Comparison of ENCODE assay signal across 8 cellular contexts in the genomic region with DNA sequence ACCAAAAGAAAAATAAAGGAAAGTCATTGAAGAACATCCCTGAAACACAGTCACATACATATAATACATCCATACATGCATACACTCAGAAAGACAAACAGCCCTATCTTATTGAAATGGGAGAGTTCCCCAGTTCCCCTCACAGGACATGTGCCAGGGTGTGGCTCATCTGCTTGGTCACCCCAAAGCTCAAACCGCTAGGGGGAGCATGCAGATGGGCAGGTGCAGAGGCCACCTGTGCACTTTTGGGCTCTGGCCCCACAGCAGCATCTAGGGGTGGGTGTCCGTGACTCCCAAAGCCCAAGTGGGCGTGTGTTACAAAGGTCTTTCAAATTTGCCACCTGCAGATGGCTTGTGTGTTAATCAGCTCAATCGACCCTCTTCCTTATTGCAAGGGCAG.
A peak's percentile ranks its signal among the peaks of the same experiment; 100 is the strongest.
DNase-seq lines count a peak whose midpoint lies in the region; ATAC-seq, FAIRE-seq and TF ChIP-seq lines count a peak whose summit lies in the region.

No MANE protein-coding gene starts in this region.

- no peaks in the 10 kb centered on the region for H3K4me1 Mint-ChIP-seq in type B pancreatic cell (ENCODE audit: unreplicated experiment)

- H3K36me3 Mint-ChIP-seq in type B pancreatic cell: no peaks in the 10 kb centered on the region

- TF ChIP-seq CTCF in A673 (conservative IDR thresholded peaks at IDR 0.05; ENCODE audit: low read depth, low read length) (0 out of 2 replicates have a peak, but pooled peaks have one; percentile 32), fibroblast of pulmonary artery (IDR thresholded peaks at IDR 0.05; ENCODE audit: low read length, missing control alignments) (peak; percentile 19), type B pancreatic cell (conservative IDR thresholded peaks at IDR 0.05) (no peak), D721Med (IDR thresholded peaks at IDR 0.05; ENCODE audit: insufficient read depth, missing control alignments) (no peak)

- H3K27me3 ChIP-seq in A673 (replicated peaks; ENCODE audit: insufficient read depth, low read depth, low read length, poor library complexity): no peaks in the 10 kb centered on the region

- no peak overlapping the region for H3K27ac Mint-ChIP-seq in type B pancreatic cell

- no peaks in the 10 kb centered on the region for H3K36me3 ChIP-seq in A673 (ENCODE audit: insufficient read depth, low read length, poor library complexity, severe bottlenecking)

- POLR2A ChIA-PET in A673 (lab: Charles Lee; ENCODE audit: low non-redundant PET): no interaction called here

- H3K9me3 Mint-ChIP-seq in type B pancreatic cell: no peaks in the 10 kb centered on the region

- BruUV-seq in A673 (replicated peaks; lab: Mats Ljungman, UMichigan): no TSS peak

- CTCF ChIA-PET in A673 (lab: Charles Lee): interaction anchor here (0.6 kb wide), 1 partner anchor 38 kb away, joined by 6 read pairs; no protein-coding TSS in a partner anchor

- no peak for FAIRE-seq in D721Med (lab: Jason Lieb, UNC)

- no peak overlapping the region for H3K27ac ChIP-seq in A673 (ENCODE audit: low read depth, low read length, poor library complexity, severe bottlenecking)

- no peak overlapping the region for H3K4me3 ChIP-seq in A673 (ENCODE audit: low read depth, low read length, poor library complexity, severe bottlenecking)
- no peak overlapping the region for H3K4me3 ChIP-seq in fibroblast of pulmonary artery (replicated peaks; ENCODE audit: low read depth, low read length)

- H3K27me3 Mint-ChIP-seq in type B pancreatic cell: peaks cover 17% of the 10 kb centered on the region

- intact Hi-C loops in A673 (cut with micrococcal nuclease; ENCODE audit: unreplicated experiment): no loop called here

- H3K4me3 Mint-ChIP-seq in type B pancreatic cell: no peak overlapping the region

- no peaks in the 10 kb centered on the region for H3K9me3 ChIP-seq in A673 (ENCODE audit: low read depth, low read length, poor library complexity, severe bottlenecking)

- no peaks in the 10 kb centered on the region for H3K4me1 ChIP-seq in A673 (ENCODE audit: insufficient read depth, low read length, poor library complexity, severe bottlenecking)

- DNase-seq in A673 (ENCODE audit: low spot score) (no peak), RPMI8226 (peak; percentile 77), fibroblast of pulmonary artery (ENCODE audit: low read depth) (no peak), type B pancreatic cell (ENCODE audit: extremely low spot score, unreplicated experiment) (no peak), D721Med (ENCODE audit: insufficient read length, low spot score) (no peak)

- ATAC-seq in GM19025 (IDR thresholded peaks at IDR 0.05; ENCODE audit: low read depth, unreplicated experiment) (peak; percentile 73), HG03045 (IDR thresholded peaks at IDR 0.05; ENCODE audit: unreplicated experiment) (no peak), HG03108 (IDR thresholded peaks at IDR 0.05; ENCODE audit: unreplicated experiment) (no peak)

Comparison
In these comparisons a context has a peak if more than half of its experiments do, and no peak if none do; other contexts are left out.
1. CTCF ChIP-seq: peak in A673 (single experiment) and fibroblast of pulmonary artery (single experiment); none in type B pancreatic cell (single experiment) and D721Med (single experiment).